In the genomic region with DNA sequence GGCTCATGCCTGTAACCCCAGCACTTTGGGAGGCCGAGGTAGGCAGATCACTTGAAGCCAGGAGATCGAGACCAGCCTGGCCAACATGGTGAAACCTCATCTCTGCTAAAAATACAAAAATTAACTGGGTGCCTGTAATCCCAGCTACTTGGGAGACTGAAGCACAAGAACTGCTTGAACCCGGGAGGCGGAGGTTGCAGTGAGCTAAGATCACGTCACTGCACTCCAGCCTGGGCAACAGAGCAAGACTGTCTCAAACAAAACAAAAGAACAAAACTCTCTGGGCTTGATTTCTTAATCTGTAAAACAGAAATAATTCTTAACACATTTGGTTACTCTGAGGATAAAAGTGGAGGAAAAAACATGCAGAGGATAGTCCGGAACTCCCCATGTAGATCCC, we compare ENCODE assay signal across 7 cellular contexts. TPM values are rescaled to one million over a fixed set of nuclear protein-coding genes. Genes with fewer than 3 reads are reported as not detected.
A peak's percentile ranks its signal among the peaks of the same experiment; 100 is the strongest.
DNase-seq lines count a peak whose midpoint lies in the region; ATAC-seq, FAIRE-seq and TF ChIP-seq lines count a peak whose summit lies in the region.
"Not testable (repeated sequence)": the region's sequence is repeated elsewhere in the genome, so short reads cannot be mapped to it uniquely, and the experiment has no call there.

No MANE protein-coding gene starts in this region.

- H3K9ac ChIP-seq in GM23248 (peak overlapping the region; percentile 73), SK-N-MC (ENCODE audit: insufficient read length) (peak overlapping the region; percentile 7), keratinocyte (ENCODE audit: control insufficient read depth, extremely low read depth, insufficient read depth, low read length) (peak overlapping the region; percentile 80)

- peaks cover 46% of the 10 kb centered on the region for H3K4me1 ChIP-seq in GM23248 (ENCODE audit: insufficient read depth)
- peaks cover 42% of the 10 kb centered on the region for H3K4me1 ChIP-seq in keratinocyte (ENCODE audit: control insufficient read depth, extremely low read depth, insufficient read depth, low read length)
- peaks cover 40% of the 10 kb centered on the region for H3K4me1 ChIP-seq in psoas muscle
- peaks cover 30 to 87% of the 10 kb centered on the region in 2 donors for H3K4me1 ChIP-seq in thoracic aorta (ENCODE audit: control insufficient read depth in 1 of 2, low read depth in 2 of 2)

- H3K4me3 Mint-ChIP-seq in brain = peak overlapping the region in 4 of 5 experiments; percentile 12 to 52 (median 28)

- in situ Hi-C loops in GM23248 (cut with MboI) = not testable (repeated sequence)

- 32% methylated on average over 6 of the region's 6 CpGs for WGBS in GM23248 (ENCODE audit: low coverage in 1 of 2, low lambda C conversion rate in 2 of 2, missing lambda C conversion rate in 2 of 2), 2 experiments
- WGBS in psoas muscle, 3 donors = 29 to 58% (median 33%) methylated on average over 6 of the region's 6 CpGs

- not testable (repeated sequence) for H3K9me1 ChIP-seq in keratinocyte (ENCODE audit: control insufficient read depth, extremely low read depth, insufficient read depth, low read length)

- not testable (repeated sequence) for DNase-seq in GM23248; SK-N-MC (ENCODE audit: low read depth, low spot score); epithelial cell of prostate (ENCODE audit: low read depth, low spot score); keratinocyte (ENCODE audit: low read depth, low spot score); psoas muscle; thoracic aorta (ENCODE audit: low spot score)

- not testable (repeated sequence) for TF ChIP-seq CTCF in brain (conservative IDR thresholded peaks at IDR 0.05); keratinocyte (optimal IDR thresholded peaks at IDR 0.05 in 1 of 3, IDR thresholded peaks at IDR 0.05 in 1 of 3, conservative IDR thresholded peaks at IDR 0.05 in 1 of 3; ENCODE audit: extremely low read depth in 1 of 3, insufficient read depth in 2 of 3, low read length in 3 of 3); psoas muscle (IDR thresholded peaks at IDR 0.05); thoracic aorta (IDR thresholded peaks at IDR 0.05)

- dilution Hi-C loops in keratinocyte (cut with MboI; ENCODE audit: extremely low pct_ligation_motif_present, low sequenced_read_pairs) = not testable (repeated sequence)

- H3K27ac Mint-ChIP-seq in brain = peak overlapping the region in 4 of 5 experiments; percentile 3 to 82 (median 69)

- H4K20me1 ChIP-seq in GM23248 (ENCODE audit: insufficient read depth); keratinocyte (ENCODE audit: control insufficient read depth, extremely low read depth, insufficient read depth, low read length): not testable (repeated sequence)

- H3K9me3 Mint-ChIP-seq in brain = not testable (repeated sequence)

- not testable (repeated sequence) for H3K9me2 ChIP-seq in GM23248 (ENCODE audit: insufficient read depth)

- not testable (repeated sequence) for FAIRE-seq in keratinocyte (lab: Jason Lieb, UNC)

- peaks cover 81% of the 10 kb centered on the region for H3K4me1 Mint-ChIP-seq in brain

- H3K27ac ChIP-seq in GM23248 = peak overlapping the region; percentile 84
- H3K27ac ChIP-seq in SK-N-MC = peak overlapping the region; percentile 73
- H3K27ac ChIP-seq in epithelial cell of prostate = peak overlapping the region; percentile 94
- H3K27ac ChIP-seq in keratinocyte (ENCODE audit: control insufficient read depth, insufficient read depth, low read length) = peak overlapping the region; percentile 95
- peak overlapping the region; percentile 88 for H3K27ac ChIP-seq in psoas muscle
- peak overlapping the region; percentile 0 to 63 for H3K27ac ChIP-seq in thoracic aorta

- intact Hi-C loops in psoas muscle (cut with DNase I) = not testable (repeated sequence)

- H2AFZ ChIP-seq in GM23248 (peak overlapping the region; percentile 51; the same call in 1 of the 2 replicates), keratinocyte (ENCODE audit: control insufficient read depth, low read length) (peak overlapping the region; percentile 70)

- not testable (repeated sequence) for ATAC-seq in psoas muscle; thoracic aorta (ENCODE audit: insufficient number of reproducible peaks, low FRiP score, low read depth)

- peaks cover 38% of the 10 kb centered on the region for H3F3A ChIP-seq in GM23248 (ENCODE audit: insufficient read depth)

- H3K4me2 ChIP-seq in GM23248 (ENCODE audit: unreplicated experiment) (peak overlapping the region; percentile 86), keratinocyte (ENCODE audit: control insufficient read depth, extremely low read depth, insufficient read depth, low read depth, low read length) (peak overlapping the region; percentile 88)

- not testable (repeated sequence) for H3K27me3 Mint-ChIP-seq in brain

- not testable (repeated sequence) for H3K27me3 ChIP-seq in GM23248 (replicated peaks; ENCODE audit: insufficient read depth); keratinocyte (ENCODE audit: control insufficient read depth, extremely low read depth, insufficient read depth, low read length); psoas muscle (ENCODE audit: insufficient read depth in 3 of 3, low read length in 2 of 3); thoracic aorta (replicated peaks; ENCODE audit: insufficient read depth)

- H3K36me3 ChIP-seq in GM23248 (ENCODE audit: low read depth); SK-N-MC (ENCODE audit: insufficient read depth, low read length); keratinocyte (ENCODE audit: control insufficient read depth in 2 of 2, extremely low read depth in 1 of 2, insufficient read depth in 2 of 2, low read length in 2 of 2); psoas muscle (ENCODE audit: insufficient read depth in 1 of 2, low read depth in 1 of 2); thoracic aorta: not testable (repeated sequence)

- H3K79me2 ChIP-seq in GM23248 (ENCODE audit: insufficient read depth); keratinocyte (ENCODE audit: control insufficient read depth, insufficient read depth, low read length): not testable (repeated sequence)

- H3K36me3 Mint-ChIP-seq in brain = not testable (repeated sequence)

- H3K4me3 ChIP-seq in GM23248 (peak overlapping the region; percentile 64), SK-N-MC (peak overlapping the region; percentile 38), keratinocyte (ENCODE audit: control insufficient read depth in 2 of 3, extremely low read depth in 1 of 3, insufficient read depth in 2 of 3, low read depth in 1 of 3, low read length in 3 of 3) (peak overlapping the region; percentile 4 to 66 (median 55)), psoas muscle (peak overlapping the region; percentile 38), thoracic aorta (peak overlapping the region; percentile 51)

- not testable (repeated sequence) for H3K9me3 ChIP-seq in GM23248 (ENCODE audit: low read depth); SK-N-MC (ENCODE audit: low read depth, low read length); keratinocyte (ENCODE audit: control insufficient read depth, low read depth, low read length); psoas muscle; thoracic aorta

RNA-seq across cellular contexts. Expression of gene NFIA, which starts 56.6 kb away (rescaled TPM):
- total RNA-seq in GM23248 (2014; rRNA removed; shearing (Covaris generic)) = 3.4 and 4.0 TPM in 2 replicates
- polyA plus RNA-seq in GM23248 (2016; fragmentation: Nextera tagmentation; extraction: Ambion mirVana) (7.7 and 8.8 TPM in 2 replicates), brain (ENCODE audit: insufficient read depth, low read depth, low replicate concordance) (4.1 TPM), keratinocyte (14.7 to 15.8 TPM (median 15.0 TPM) in 3 replicates), psoas muscle (10 to 100 TPM in 1 of 3 donors, 1 to 10 TPM in 2; 4.0 to 11.7 (median 4.2) TPM)
- 11.6 TPM for polyA plus RNA-seq in keratinocyte (2011; ENCODE audit: low read depth)
- polyA plus RNA-seq in keratinocyte (2011; cell fraction: cytosol; rRNA removed) = 10.3 and 14.9 TPM in 2 replicates
- 15.1 and 17.0 TPM in 2 replicates for polyA plus RNA-seq in keratinocyte (2011; cell fraction: nucleus; rRNA removed)
- 9.8 and 10.0 TPM in 2 replicates for polyA plus RNA-seq in keratinocyte (2012; ENCODE audit: low replicate concordance)
- polyA minus RNA-seq in keratinocyte = 43.3 to 66.0 TPM (median 52.8 TPM) in 3 replicates
- 26.3 TPM for polyA minus RNA-seq in keratinocyte (2011; cell fraction: cytosol; rRNA and poly(A)+ RNA removed)
- 33.3 and 66.9 TPM in 2 replicates for polyA minus RNA-seq in keratinocyte (2011; cell fraction: nucleus; rRNA and poly(A)+ RNA removed)
- total RNA-seq in psoas muscle (10 to 100 TPM; 30.6 to 42.7 (median 42.3) TPM), thoracic aorta (100 to 1,000 TPM in 1 of 2 donors, 10 to 100 TPM in 1; 99.8 to 118 TPM)

Comparison
In these comparisons a context has a peak if more than half of its experiments do, and no peak if none do; other contexts are left out.
1. H3K27ac ChIP-seq: peak in every context shown above with its lines; median percentile 95 in keratinocyte; 94 in epithelial cell of prostate; 88 in psoas muscle; 84 in GM23248; 73 in SK-N-MC; 32 in thoracic aorta.
2. H3K9ac ChIP-seq: peak in every context shown above with its lines; median percentile 80 in keratinocyte; 73 in GM23248; 7 in SK-N-MC.